In the genomic region with DNA sequence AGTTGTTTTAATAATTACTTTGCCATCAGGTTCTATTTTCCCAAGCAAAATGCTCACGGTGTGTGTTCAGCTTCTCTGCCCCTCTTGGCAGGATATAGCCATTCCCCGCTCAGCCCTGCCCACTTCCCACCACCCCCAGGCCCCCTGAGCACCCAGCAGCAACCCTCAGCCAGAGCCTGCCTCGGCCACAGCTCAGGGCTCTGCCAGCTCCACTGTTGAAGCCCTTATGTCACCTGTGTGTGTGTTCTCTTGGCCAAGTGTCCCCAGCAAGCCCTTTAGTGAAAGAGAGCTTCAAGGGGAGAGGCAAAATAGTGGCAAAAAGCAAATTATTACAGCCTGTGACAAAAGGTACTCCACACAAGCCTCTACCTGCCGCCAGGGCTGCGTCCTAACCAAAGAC, we compare ENCODE assay signal across 17 cellular contexts.
DNase-seq lines count a peak whose midpoint lies in the region; ATAC-seq and TF ChIP-seq lines count a peak whose summit lies in the region.
"Had no signal": no experiment of that assay in that cellular context is flagged by ENCODE, and none has a peak within 500 bp of the region (broad histone marks: within the 10 kb centered on the region; RNA-seq: fewer than 3 reads in every experiment).

No MANE protein-coding gene starts in this region.

- H3K27me3 Mint-ChIP-seq in type B pancreatic cell: peaks cover 12% of the 10 kb centered on the region

- peaks cover 66% of the 10 kb centered on the region for H3K4me1 ChIP-seq in DOHH2 (ENCODE audit: control insufficient read depth, low read length)
- H3K4me1 ChIP-seq in heart right ventricle: no peaks in the 10 kb centered on the region

- no peaks in the 10 kb centered on the region for H3K9me3 ChIP-seq in DOHH2 (ENCODE audit: control insufficient read depth, insufficient read depth, low read length)
- no peaks in the 10 kb centered on the region for H3K9me3 ChIP-seq in heart right ventricle

- H3K4me2 ChIP-seq in DOHH2 (ENCODE audit: low read length): peak overlapping the region; percentile 65

- intact Hi-C loops in heart right ventricle (cut with DNase I): no loop called here

- H4K20me1 ChIP-seq in DOHH2 (ENCODE audit: control insufficient read depth, insufficient read depth, low read depth, low read length): no peaks in the 10 kb centered on the region

- peak overlapping the region; percentile 76 for H3K27ac Mint-ChIP-seq in type B pancreatic cell
- H3K27ac Mint-ChIP-seq: CD4-positive, alpha-beta T cell; HFFc6 had no signal

- no peak for TF ChIP-seq CTCF in DOHH2 (IDR thresholded peaks at IDR 0.05; ENCODE audit: low read depth, low read length, poor library complexity, severe bottlenecking)
- no peak for TF ChIP-seq CTCF in VCaP (conservative IDR thresholded peaks at IDR 0.05)
- TF ChIP-seq CTCF in type B pancreatic cell (conservative IDR thresholded peaks at IDR 0.05): no peak
- TF ChIP-seq CTCF in heart right ventricle (IDR thresholded peaks at IDR 0.05): no peak

- ATAC-seq in HG03045 (IDR thresholded peaks at IDR 0.05; ENCODE audit: unreplicated experiment) (no peak), heart right ventricle (no peak)
- ATAC-seq: K562 had no signal

- H3K36me3 ChIP-seq in DOHH2 (ENCODE audit: control insufficient read depth, low read length) (no peaks in the 10 kb centered on the region), heart right ventricle (no peaks in the 10 kb centered on the region)

- no peaks in the 10 kb centered on the region for H3K9me3 Mint-ChIP-seq in type B pancreatic cell
- H3K9me3 Mint-ChIP-seq: CD4-positive, alpha-beta T cell had no signal

- WGBS in heart right ventricle, 2 donors: 65 to 69% methylated on average over 5 of the region's 5 CpGs

- peaks cover 7% of the 10 kb centered on the region for H3F3A ChIP-seq in DOHH2 (ENCODE audit: control insufficient read depth, insufficient read depth)

- no peaks in the 10 kb centered on the region for H3K27me3 ChIP-seq in DOHH2 (ENCODE audit: control insufficient read depth, low read length)
- H3K27me3 ChIP-seq in heart right ventricle: peaks cover 0 to 25% (median 11%) of the 10 kb centered on the region in 7 donors

- H3K4me3 ChIP-seq in DOHH2 (ENCODE audit: low read length) (peak overlapping the region; percentile 19; the same call in 1 of the 2 replicates), heart right ventricle (no peak overlapping the region)
- H3K4me3 ChIP-seq: K562 had no signal

- peak; percentile 18 for DNase-seq in DMS53 (lab: John Stamatoyannopoulos, UW)
- DNase-seq in DMS53 treated with DMSO at 0.1 percent for 48 hours (lab: John Stamatoyannopoulos, UW; ENCODE audit: unreplicated experiment): no peak
- no peak for DNase-seq in type B pancreatic cell (ENCODE audit: extremely low spot score, unreplicated experiment)
- no peak for DNase-seq in GF-D8 (lab: John Stamatoyannopoulos, UW)
- no peak for DNase-seq in heart right ventricle
- DNase-seq: Calu3; CD4-positive, alpha-beta T cell; DMS 273 treated with DMSO at 0.1 percent for 48 hours; HCEC 1CT; HFFc6; Kasumi-1 had no signal

- H3K4me3 Mint-ChIP-seq in type B pancreatic cell: no peak overlapping the region
- H3K4me3 Mint-ChIP-seq: CD4-positive, alpha-beta T cell; HFFc6 had no signal

- no peaks in the 10 kb centered on the region for H3K9me2 ChIP-seq in DOHH2 (replicated peaks; ENCODE audit: control insufficient read depth, low read length)

- H3K4me1 Mint-ChIP-seq in type B pancreatic cell (ENCODE audit: unreplicated experiment): peaks cover 24% of the 10 kb centered on the region

- no peaks in the 10 kb centered on the region for H3K79me2 ChIP-seq in DOHH2 (ENCODE audit: control insufficient read depth, low read length)

- peaks cover 4% of the 10 kb centered on the region for H3K36me3 Mint-ChIP-seq in type B pancreatic cell

- H3K27ac ChIP-seq in DOHH2 (ENCODE audit: low read depth, low read length): peak overlapping the region; percentile 83
- peak overlapping the region; percentile 3; the same call in 1 of the 2 replicates for H3K27ac ChIP-seq in VCaP
- no peak overlapping the region for H3K27ac ChIP-seq in heart right ventricle
- H3K27ac ChIP-seq: 22Rv1, HL-60 had no signal

Comparison
In these comparisons a context has a peak if more than half of its experiments do, and no peak if none do; other contexts are left out.
1. H3K27ac ChIP-seq: peak in DOHH2 (single experiment) and VCaP (single experiment); none in heart right ventricle (0 of 10).